Comparison of ENCODE assay signal across 32 cellular contexts in the genomic region with DNA sequence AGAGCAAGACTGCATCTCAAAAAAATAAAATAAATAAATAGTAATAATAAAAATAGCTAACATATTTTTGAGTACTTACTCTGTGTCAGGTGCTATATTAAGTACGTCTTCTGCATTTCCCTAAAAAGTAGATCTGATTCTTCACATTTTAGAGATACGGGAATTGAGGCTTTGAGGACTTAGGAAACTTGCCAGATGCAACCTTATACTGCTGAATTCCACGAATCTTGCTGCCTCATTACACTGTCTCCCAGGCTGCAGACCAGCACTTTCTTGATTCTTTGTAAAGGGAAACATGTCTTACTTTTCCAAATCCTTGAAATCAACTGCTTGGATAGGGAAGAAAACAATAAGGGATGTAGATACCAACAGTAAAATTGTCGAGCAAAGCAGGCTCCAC.
DNase-seq lines count a peak whose midpoint lies in the region; ATAC-seq, FAIRE-seq and TF ChIP-seq lines count a peak whose summit lies in the region.
"Had no signal": no experiment of that assay in that cellular context is flagged by ENCODE, and none has a peak within 500 bp of the region (broad histone marks: within the 10 kb centered on the region; RNA-seq: fewer than 3 reads in every experiment).

No MANE protein-coding gene starts in this region.

- CTCF ChIA-PET in K562 (lab: Yijun Ruan, JAX; ENCODE audit: low intra/inter-chr PET ratio) (no interaction called here), OCI-LY7 (lab: Charles Lee; ENCODE audit: unreplicated experiment) (no interaction called here)

- H3K9me3 ChIP-seq in K562 (replicated peaks; ENCODE audit: control insufficient read depth, insufficient read depth, low read depth, low read length) (no peaks in the 10 kb centered on the region), left lung (no peaks in the 10 kb centered on the region), thoracic aorta (no peaks in the 10 kb centered on the region), OCI-LY7 (ENCODE audit: low read length) (no peaks in the 10 kb centered on the region)
- H3K9me3 ChIP-seq: BLaER1, Caco-2, heart right ventricle, left ventricle myocardium inferior, pancreas, stomach, transverse colon had no signal

- no peak for TF ChIP-seq EP300 in K562 (IDR thresholded peaks at IDR 0.05; ENCODE audit: low read length)

- H3K4me1 ChIP-seq in K562 (replicated peaks in 1 of 2; ENCODE audit: control insufficient read depth in 2 of 2, insufficient read depth in 2 of 2, low read length in 2 of 2) (peaks cover 8 to 12% of the 10 kb centered on the region in 2 experiments; a peak in 3 of 5 replicates), left lung (peaks cover 0 to 29% of the 10 kb centered on the region in 2 donors), thoracic aorta (ENCODE audit: control insufficient read depth in 1 of 2, low read depth in 2 of 2) (peaks cover 30 to 80% of the 10 kb centered on the region in 2 donors), OCI-LY7 (ENCODE audit: insufficient read depth, low read length, poor library complexity, severe bottlenecking) (no peaks in the 10 kb centered on the region)
- H3K4me1 ChIP-seq: left ventricle myocardium inferior had no signal

- no peak for TF ChIP-seq POLR2A in K562 (conservative IDR thresholded peaks at IDR 0.05)

- H3K27me3 ChIP-seq in K562 (ENCODE audit: control insufficient read depth in 2 of 2, insufficient read depth in 2 of 2, low read length in 2 of 2) (no peaks in the 10 kb centered on the region), left lung (no peaks in the 10 kb centered on the region), thoracic aorta (replicated peaks; ENCODE audit: insufficient read depth) (no peaks in the 10 kb centered on the region)
- H3K27me3 ChIP-seq: BLaER1, foreskin keratinocyte, heart right ventricle, pancreas, stomach, transverse colon had no signal

- H3K27ac ChIP-seq in K562 (ENCODE audit: extremely low read depth, low read depth, low read length): no peak overlapping the region
- peak overlapping the region in 1 of 2 donors; percentile 22 for H3K27ac ChIP-seq in left lung
- H3K27ac ChIP-seq in thoracic aorta: peak overlapping the region; percentile 73 to 80
- no peak overlapping the region for H3K27ac ChIP-seq in OCI-LY7 (ENCODE audit: low read depth, low read length, poor library complexity, severe bottlenecking)
- H3K27ac ChIP-seq: BLaER1, epithelial cell of prostate, foreskin keratinocyte, heart right ventricle, left ventricle myocardium inferior, pancreas, RWPE1, stomach, transverse colon had no signal

- no peak for TF ChIP-seq RAD21 in K562 (CRISPR knock-in tag; conservative IDR thresholded peaks at IDR 0.05 in 1 of 2, IDR thresholded peaks at IDR 0.05 in 1 of 2)

- BruUV-seq in K562 (replicated peaks; lab: Mats Ljungman, UMichigan): no TSS peak
- no TSS peak for BruUV-seq in OCI-LY7 (replicated peaks; lab: Mats Ljungman, UMichigan)

- no peak overlapping the region for H3K4me3 ChIP-seq in K562
- H3K4me3 ChIP-seq in left lung: no peak overlapping the region
- H3K4me3 ChIP-seq in thoracic aorta: no peak overlapping the region
- H3K4me3 ChIP-seq in OCI-LY7 (ENCODE audit: low read depth, low read length, poor library complexity, severe bottlenecking): no peak overlapping the region
- H3K4me3 ChIP-seq: BLaER1, heart right ventricle, left ventricle myocardium inferior, pancreas, stomach, transverse colon had no signal

- TF ChIP-seq CTCF in K562 (IDR thresholded peaks at IDR 0.05 in 2 of 3, conservative IDR thresholded peaks at IDR 0.05 in 1 of 3; ENCODE audit: insufficient read depth in 2 of 3, low read depth in 1 of 3, low read length in 3 of 3): no peak
- TF ChIP-seq CTCF in left lung (IDR thresholded peaks at IDR 0.05): no peak
- no peak for TF ChIP-seq CTCF in thoracic aorta (IDR thresholded peaks at IDR 0.05)
- no peak for TF ChIP-seq CTCF in OCI-LY7 (conservative IDR thresholded peaks at IDR 0.05; ENCODE audit: low read length)

- H3K36me3 ChIP-seq in K562 (ENCODE audit: control insufficient read depth, insufficient read depth, low read length) (no peaks in the 10 kb centered on the region), left lung (no peaks in the 10 kb centered on the region), thoracic aorta (no peaks in the 10 kb centered on the region), OCI-LY7 (ENCODE audit: insufficient read depth, low read length) (no peaks in the 10 kb centered on the region)
- H3K36me3 ChIP-seq: BLaER1, heart right ventricle, left ventricle myocardium inferior, pancreas, stomach, transverse colon had no signal

- 17% methylated on average over 4 of the region's 4 CpGs for WGBS in K562 (ENCODE audit: insufficient coverage, low coverage, missing lambda C conversion rate)

- DNase-seq in M059J (ENCODE audit: low read depth) (peak; percentile 39), K562 (ENCODE audit: extremely low read depth in 1 of 4, low spot score in 3 of 4) (no peak), left lung (no peak), thoracic aorta (ENCODE audit: low spot score) (no peak), amygdala (lab: John Stamatoyannopoulos, UW) (no peak), OCI-LY7 (ENCODE audit: low spot score) (no peak), retina (no peak)
- DNase-seq: ACHN; activated CD4-positive, alpha-beta T cell treated with anti-CD3 and anti-CD28 coated beads for 4 hours; activated naive CD4-positive, alpha-beta T cell treated with Interleukin-2 at 50 U/mL for 16 hours; activated T-cell treated with anti-CD3 and anti-CD28 coated beads, Interleukin-2, amount 50 U/mL, for 4 hours; anterior cingulate cortex; Caco-2; foreskin keratinocyte; heart right ventricle; Kasumi-1; left ventricle myocardium inferior; NCI-H1694 treated with DMSO at 0.1 percent for 48 hours; NCI-H2171 treated with DMSO at 0.1 percent for 48 hours; NCI-H524 treated with DMSO at 0.1 percent for 48 hours; pancreas; stimulated activated CD8-positive, alpha-beta memory T cell treated with anti-CD3 and anti-CD28 coated beads, Interleukin-4, amount 100 ng/mL, for 48 hours; stomach; T-helper 2 cell; transverse colon had no signal

- in situ Hi-C loops in K562 (cut with MboI): no loop called here

- H4K20me1 ChIP-seq in K562 (replicated peaks; ENCODE audit: control insufficient read depth, insufficient read depth, low read length) (no peaks in the 10 kb centered on the region), OCI-LY7 (ENCODE audit: insufficient read depth, low read length) (no peaks in the 10 kb centered on the region)
- H4K20me1 ChIP-seq: BLaER1 had no signal

- no peak overlapping the region for H3K9ac ChIP-seq in K562 (ENCODE audit: insufficient read depth in 1 of 2, low read depth in 2 of 2, low read length in 2 of 2)
- H3K9ac ChIP-seq: BLaER1 had no signal

- POLR2A ChIA-PET in K562 (lab: Yijun Ruan, JAX) (interaction anchor here (1.5 kb wide), 1 partner anchor 8 kb away, joined by 3 read pairs; no protein-coding TSS in a partner anchor), OCI-LY7 (lab: Charles Lee) (no interaction called here)

- ATAC-seq in K562 (no peak), left lung (peak; percentile 31), thoracic aorta (ENCODE audit: insufficient number of reproducible peaks, low FRiP score, low read depth) (no peak)
- ATAC-seq: activated T-cell treated with anti-CD3 and anti-CD28 coated beads, Interleukin-2, amount 50 U/mL, for 4 hours; foreskin keratinocyte; heart right ventricle; natural killer cell treated with Interleukin-12 subunit alpha and Interleukin-12 subunit beta and Interleukin-15 and Interleukin-18, amount 100 ng/mL, for 72 hours; pancreas; sciatic nerve had no signal

- H3K79me2 ChIP-seq in K562 (ENCODE audit: control insufficient read depth, insufficient read depth, low read length) (no peaks in the 10 kb centered on the region), OCI-LY7 (ENCODE audit: insufficient read depth, low read depth, low read length) (no peaks in the 10 kb centered on the region)

- intact Hi-C loops in K562 (cut with micrococcal nuclease): no loop called here
- intact Hi-C loops in left lung (cut with DNase I): no loop called here
- intact Hi-C loops in OCI-LY7 (cut with micrococcal nuclease; ENCODE audit: unreplicated experiment): no loop called here

- no peak overlapping the region for H2AFZ ChIP-seq in K562 (ENCODE audit: low read depth, low read length)
- H2AFZ ChIP-seq in OCI-LY7 (ENCODE audit: low read length): no peak overlapping the region

- peak; percentile 26 for FAIRE-seq in K562 (lab: Jason Lieb, UNC)
- FAIRE-seq: GM12891, H54, pancreas had no signal

- no peak overlapping the region for H3K4me2 ChIP-seq in K562 (ENCODE audit: insufficient read depth, low read length)
- H3K4me2 ChIP-seq in OCI-LY7 (ENCODE audit: low read length): no peak overlapping the region
- H3K4me2 ChIP-seq: BLaER1 had no signal

- H3K9me2 ChIP-seq in OCI-LY7 (ENCODE audit: insufficient read depth, low read length): no peaks in the 10 kb centered on the region

- H3K9me1 ChIP-seq in K562 (ENCODE audit: control insufficient read depth, insufficient read depth, low read length): no peaks in the 10 kb centered on the region

TF ChIP-seq in K562, 482 proteins besides CTCF, POLR2A, EP300 and RAD21:
- no peak for TF ChIP-seq TFAP4 (CRISPR knock-in tag; IDR thresholded peaks at IDR 0.05; ENCODE audit: borderline replicate concordance)
- TF ChIP-seq TAF7 (tag; IDR thresholded peaks at IDR 0.05): no peak
- no peak for TF ChIP-seq ZNF197 (CRISPR knock-in tag; IDR thresholded peaks at IDR 0.05; ENCODE audit: low read depth)
- no peak for TF ChIP-seq KDM5B (IDR thresholded peaks at IDR 0.05; ENCODE audit: insufficient replicate concordance, low read depth, low read length)
- no peak for TF ChIP-seq ADNP (tag; IDR thresholded peaks at IDR 0.05)
- no peak for TF ChIP-seq ZNF586 (CRISPR knock-in tag; conservative IDR thresholded peaks at IDR 0.05)
- TF ChIP-seq CBX3 (IDR thresholded peaks at IDR 0.05; ENCODE audit: borderline replicate concordance in 1 of 2, low read length in 2 of 2): no peak
- TF ChIP-seq CSDE1 (IDR thresholded peaks at IDR 0.05): no peak
- no peak for TF ChIP-seq ZNF134 (CRISPR knock-in tag; conservative IDR thresholded peaks at IDR 0.05)
- TF ChIP-seq POLR2H (tag; IDR thresholded peaks at IDR 0.05; ENCODE audit: low read depth): no peak

Comparison
In these comparisons a context has a peak if more than half of its experiments do, and no peak if none do; other contexts are left out.
1. H3K27ac ChIP-seq: peak in thoracic aorta (2 of 2); none in K562 (single experiment) and OCI-LY7 (single experiment).